Comparison of ENCODE assay signal across 1 cellular context in genomic region chr6:41583576-41583975, GRCh38.
TF ChIP-seq lines count a peak whose summit lies in the region.

No MANE protein-coding gene starts in this region.

TF ChIP-seq in HepG2, 621 proteins besides CTCF, POLR2A, EP300 and RAD21:
- 0 out of 2 replicates have a peak, but pooled peaks have one; percentile 47 for TF ChIP-seq ZNF75D (CRISPR knock-in tag; IDR thresholded peaks at IDR 0.05; ENCODE audit: borderline replicate concordance)
- TF ChIP-seq GABPB1 (CRISPR knock-in tag; IDR thresholded peaks at IDR 0.05): 0 out of 2 replicates have a peak, but pooled peaks have one; percentile 1
- peak; percentile 68 for TF ChIP-seq ATF7 (IDR thresholded peaks at IDR 0.05)
- no peak for TF ChIP-seq ATF7 (CRISPR knock-in tag; IDR thresholded peaks at IDR 0.05)
- TF ChIP-seq ZBTB25 (CRISPR knock-in tag; IDR thresholded peaks at IDR 0.05): no peak
